ENCODE assay signal across 13 cellular contexts in genomic region chr19:1235625-1236538, GRCh38. TPM values are rescaled to one million over a fixed set of nuclear protein-coding genes. Genes with fewer than 3 reads are reported as not detected.
DNase-seq lines count a peak whose midpoint lies in the region; TF ChIP-seq lines count a peak whose summit lies in the region.
"Had no signal": no experiment of that assay in that cellular context is flagged by ENCODE, and none has a peak within 500 bp of the region (broad histone marks: within the 10 kb centered on the region; RNA-seq: fewer than 3 reads in every experiment).

No MANE protein-coding gene starts in this region.

- H3K36me3 ChIP-seq in BLaER1 treated with 17β-estradiol and CSF1 and Interleukin-3, amounts not matched to agents 10 nM and 100 nM = no peaks in the 10 kb centered on the region; a peak in 1 of 22 replicates
- H3K36me3 ChIP-seq in NT2/D1 (ENCODE audit: insufficient read depth, insufficient read length, low read length) (peaks cover 46% of the 10 kb centered on the region), mesodermal cell (ENCODE audit: control insufficient read depth, insufficient read depth, low read length) (peaks cover 31% of the 10 kb centered on the region)
- H3K36me3 ChIP-seq: transverse colon had no signal

- DNase-seq in NT2/D1 (ENCODE audit: low read depth, low spot score) = no peak
- DNase-seq in choroid plexus epithelial cell (ENCODE audit: low read depth) = peak; percentile 61
- DNase-seq in NCI-H2107 (lab: John Stamatoyannopoulos, UW) = no peak
- DNase-seq in effector CD4-positive, alpha-beta T cell = no peak
- DNase-seq in activated CD8-positive, alpha-beta memory T cell treated with anti-CD3 and anti-CD28 coated beads, Interleukin-2, amount 50 U/mL, for 4 hours = no peak
- DNase-seq in NCI-H82 (lab: John Stamatoyannopoulos, UW) = no peak
- DNase-seq: effector CD8-positive, alpha-beta T cell; GF-D8; midbrain; SIG-M5; transverse colon had no signal

- no peak overlapping the region for H3K27ac ChIP-seq in BLaER1 treated with 17β-estradiol and CSF1 and Interleukin-3, amounts not matched to agents 10 nM and 100 nM
- H3K27ac ChIP-seq in mesodermal cell (ENCODE audit: low read depth, low read length, severe bottlenecking) = no peak overlapping the region
- H3K27ac ChIP-seq: transverse colon had no signal

- peaks cover 20 to 46% (median 43%) of the 10 kb centered on the region in 10 experiments for H3K4me1 ChIP-seq in BLaER1 treated with 17β-estradiol and CSF1 and Interleukin-3, amounts not matched to agents 10 nM and 100 nM
- peaks cover 45% of the 10 kb centered on the region for H3K4me1 ChIP-seq in NT2/D1 (ENCODE audit: insufficient read depth, insufficient read length)
- H3K4me1 ChIP-seq in mesodermal cell (ENCODE audit: control insufficient read depth, insufficient read depth, low read length, poor library complexity, severe bottlenecking) = peaks cover 17% of the 10 kb centered on the region

- peak overlapping the region; percentile 13 to 98 (median 38); a peak in 14 of 22 replicates for H3K4me2 ChIP-seq in BLaER1 treated with 17β-estradiol and CSF1 and Interleukin-3, amounts not matched to agents 10 nM and 100 nM

- peak overlapping the region in 2 of 10 experiments; percentile 13 to 14; a peak in 2 of 20 replicates for H3K4me3 ChIP-seq in BLaER1 treated with 17β-estradiol and CSF1 and Interleukin-3, amounts not matched to agents 10 nM and 100 nM
- H3K4me3 ChIP-seq in NT2/D1 (ENCODE audit: insufficient read length, low read depth) (peak overlapping the region; percentile 37), choroid plexus epithelial cell (ENCODE audit: low read depth, low read length) (peak overlapping the region; percentile 49), mesodermal cell (ENCODE audit: extremely low read depth, insufficient read depth, low read length, poor library complexity, severe bottlenecking) (peak overlapping the region; percentile 72)

- TF ChIP-seq CTCF in choroid plexus epithelial cell (conservative IDR thresholded peaks at IDR 0.05; ENCODE audit: low read depth, low read length) = no peak

- H3K9me3 ChIP-seq in BLaER1 treated with 17β-estradiol and CSF1 and Interleukin-3, amounts not matched to agents 10 nM and 100 nM (replicated peaks in 1 of 11) = no peaks in the 10 kb centered on the region
- H3K9me3 ChIP-seq in NT2/D1 (ENCODE audit: insufficient read depth, low read length) = no peaks in the 10 kb centered on the region
- no peaks in the 10 kb centered on the region for H3K9me3 ChIP-seq in mesodermal cell (ENCODE audit: control insufficient read depth, low read length)
- H3K9me3 ChIP-seq: transverse colon had no signal

- WGBS in mesodermal cell (ENCODE audit: insufficient coverage in 2 of 2), 2 experiments = 81 to 91% methylated on average over 22 to 27 of the region's 39 CpGs

- peaks cover 24 to 58% (median 55%) of the 10 kb centered on the region in 11 experiments for H3K27me3 ChIP-seq in BLaER1 treated with 17β-estradiol and CSF1 and Interleukin-3, amounts not matched to agents 10 nM and 100 nM
- H3K27me3 ChIP-seq in NT2/D1 (ENCODE audit: insufficient read depth, insufficient read length) = peaks cover 12% of the 10 kb centered on the region

- peaks cover 0 to 66% (median 21%) of the 10 kb centered on the region in 11 experiments; a peak in 12 of 22 replicates for H4K20me1 ChIP-seq in BLaER1 treated with 17β-estradiol and CSF1 and Interleukin-3, amounts not matched to agents 10 nM and 100 nM

- H3K9ac ChIP-seq in BLaER1 treated with 17β-estradiol and CSF1 and Interleukin-3, amounts not matched to agents 10 nM and 100 nM = no peak overlapping the region
- H3K9ac ChIP-seq in NT2/D1 (ENCODE audit: insufficient read length, low read depth) = peak overlapping the region; percentile 80

RNA-seq across cellular contexts. Expression of gene CBARP, which starts 1.9 kb away (rescaled TPM):
- 11.5 TPM for polyA plus RNA-seq in mesodermal cell (2013, experiment 1 of 2)
- 12.2 TPM for polyA plus RNA-seq in mesodermal cell (2013, experiment 2 of 2)

RNA-seq across cellular contexts. Expression of gene ATP5F1D, which starts 5.7 kb away (rescaled TPM):
- 132 TPM for polyA plus RNA-seq in mesodermal cell (2013, experiment 1 of 2)
- 98.5 TPM for polyA plus RNA-seq in mesodermal cell (2013, experiment 2 of 2)

RNA-seq across cellular contexts. Expression of gene MIDN, which starts 12.5 kb away (rescaled TPM):
- 101 TPM for polyA plus RNA-seq in mesodermal cell (2013, experiment 1 of 2)
- 84.0 TPM for polyA plus RNA-seq in mesodermal cell (2013, experiment 2 of 2)

RNA-seq across cellular contexts. Expression of gene STK11, which starts 30.3 kb away (rescaled TPM):
- 51.9 TPM for polyA plus RNA-seq in mesodermal cell (2013, experiment 1 of 2)
- polyA plus RNA-seq in mesodermal cell (2013, experiment 2 of 2) = 51.1 TPM

RNA-seq across cellular contexts. Expression of gene CIRBP, which starts 33.2 kb away (rescaled TPM):
- 231 TPM for polyA plus RNA-seq in mesodermal cell (2013, experiment 1 of 2)
- 221 TPM for polyA plus RNA-seq in mesodermal cell (2013, experiment 2 of 2)
